In the genomic region with DNA sequence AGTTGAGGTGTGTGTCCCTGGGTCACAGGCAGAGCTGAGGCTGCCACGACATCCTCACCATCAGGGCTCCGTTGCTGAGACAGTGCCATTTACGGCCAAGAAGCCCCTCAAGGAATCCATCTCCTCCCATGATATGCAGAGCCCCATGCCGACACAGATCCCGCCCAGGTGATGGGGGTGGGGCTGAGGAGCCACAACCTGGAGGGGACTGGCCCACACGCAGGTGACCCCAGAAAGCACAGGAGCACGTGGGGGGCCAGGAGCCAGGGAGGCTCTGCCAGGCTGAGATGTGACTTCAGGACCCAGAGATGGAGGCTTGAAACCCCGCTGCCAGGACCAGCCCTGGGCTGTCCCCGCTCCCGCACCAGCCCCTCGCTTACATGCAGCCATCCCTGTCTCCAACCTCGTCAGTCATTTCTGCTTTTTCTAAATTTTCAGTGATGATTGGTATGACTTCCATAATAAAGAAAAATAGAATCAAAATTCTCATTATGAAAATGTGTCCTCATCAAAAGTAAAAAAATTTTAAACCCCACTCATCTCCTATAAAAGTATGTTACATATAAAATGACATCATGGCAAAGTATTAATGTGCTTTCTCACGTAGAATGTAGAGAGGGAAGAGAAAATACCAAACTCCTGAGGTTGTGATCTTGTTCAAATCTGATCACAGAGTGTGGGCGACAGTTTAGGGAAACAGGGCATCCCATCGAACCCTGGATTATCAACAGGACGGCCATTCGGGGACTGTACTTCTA, we compare ENCODE assay signal across 18 cellular contexts.
DNase-seq lines count a peak whose midpoint lies in the region; ATAC-seq, FAIRE-seq and TF ChIP-seq lines count a peak whose summit lies in the region.
"Had no signal": no experiment of that assay in that cellular context is flagged by ENCODE, and none has a peak within 500 bp of the region (broad histone marks: within the 10 kb centered on the region; RNA-seq: fewer than 3 reads in every experiment).

No MANE protein-coding gene starts in this region.

- H3K4ac ChIP-seq in H1 (replicated peaks; ENCODE audit: insufficient read length, low read depth, low read length): no peak overlapping the region

- peaks cover 5 to 25% of the 10 kb centered on the region in 2 experiments; a peak in 4 of 5 replicates for H3K36me3 ChIP-seq in HepG2 (replicated peaks in 1 of 2; ENCODE audit: control insufficient read depth in 1 of 2, insufficient read depth in 2 of 2, low read length in 2 of 2)
- peaks cover 0 to 4% (median 0%) of the 10 kb centered on the region in 4 donors for H3K36me3 ChIP-seq in right lobe of liver
- no peaks in the 10 kb centered on the region; a peak in 1 of 8 replicates for H3K36me3 ChIP-seq in H1 (ENCODE audit: control insufficient read depth in 2 of 4, insufficient read depth in 4 of 4, low read length in 3 of 4)
- H3K36me3 ChIP-seq in neural progenitor cell: no peaks in the 10 kb centered on the region

- no peak overlapping the region for H2AK5ac ChIP-seq in H1 (ENCODE audit: low read depth, low read length)

- FAIRE-seq in HepG2 (lab: Jason Lieb, UNC) (no peak), H1 (lab: Jason Lieb, UNC) (no peak)
- FAIRE-seq: D721Med, GM18507 had no signal

- ATAC-seq in HepG2: no peak
- ATAC-seq in right lobe of liver: no peak
- no peak for ATAC-seq in HG03442 (IDR thresholded peaks at IDR 0.05; ENCODE audit: unreplicated experiment)

- no TSS peak for BruUV-seq in HepG2 (replicated peaks; lab: Mats Ljungman, UMichigan)

- H3K27ac ChIP-seq in HepG2 (ENCODE audit: extremely low read length, insufficient read depth, low read length): no peak overlapping the region
- no peak overlapping the region for H3K27ac ChIP-seq in right lobe of liver
- H3K27ac ChIP-seq in H1 (ENCODE audit: low read depth, low read length): no peak overlapping the region
- H3K27ac ChIP-seq in neural progenitor cell: no peak overlapping the region
- H3K27ac ChIP-seq: SJCRH30 had no signal

- H3K56ac ChIP-seq in H1 (replicated peaks; ENCODE audit: insufficient read length, low read depth, low read length): no peak overlapping the region

- no peak overlapping the region for H4K5ac ChIP-seq in H1 (ENCODE audit: insufficient read length, low read depth, low read length)

- peaks cover 4% of the 10 kb centered on the region for H3K36me3 Mint-ChIP-seq in neural progenitor cell

- no peaks in the 10 kb centered on the region for H3K9me3 ChIP-seq in HepG2 (ENCODE audit: low read length)
- no peaks in the 10 kb centered on the region for H3K9me3 ChIP-seq in right lobe of liver
- no peaks in the 10 kb centered on the region for H3K9me3 ChIP-seq in H1 (ENCODE audit: insufficient read depth in 2 of 2, low read depth in 1 of 2, low read length in 1 of 2)
- H3K9me3 ChIP-seq in neural progenitor cell (ENCODE audit: low read depth): no peaks in the 10 kb centered on the region
- H3K9me3 ChIP-seq: SJCRH30 had no signal

- H2BK5ac ChIP-seq in H1 (ENCODE audit: low read depth, low read length): peak overlapping the region; percentile 2; the same call in 1 of the 2 replicates

- peaks cover 8% of the 10 kb centered on the region; the same call in 1 of the 2 replicates for H3K23me2 ChIP-seq in H1 (ENCODE audit: low read depth, low read length)

- H3K27me3 ChIP-seq in HepG2 (ENCODE audit: control insufficient read depth in 1 of 2, insufficient read depth in 2 of 2, low read length in 2 of 2) (no peaks in the 10 kb centered on the region), right lobe of liver (no peaks in the 10 kb centered on the region), H1 (replicated peaks in 1 of 4; ENCODE audit: control insufficient read depth in 3 of 4, extremely low read depth in 1 of 4, insufficient read depth in 3 of 4, low read length in 3 of 4) (no peaks in the 10 kb centered on the region), neural progenitor cell (no peaks in the 10 kb centered on the region)
- H3K27me3 ChIP-seq: SJCRH30 had no signal

- no peak overlapping the region for H3K4me3 Mint-ChIP-seq in neural progenitor cell
- H3K4me3 Mint-ChIP-seq: HFFc6 had no signal

- H3K4me3 ChIP-seq in HepG2 (replicated peaks in 1 of 3; ENCODE audit: insufficient read depth in 1 of 3, low read depth in 2 of 3, low read length in 3 of 3) (no peak overlapping the region), right lobe of liver (no peak overlapping the region), H1 (ENCODE audit: extremely low read depth in 1 of 4, insufficient read depth in 2 of 4, low read depth in 3 of 4, low read length in 4 of 4) (no peak overlapping the region), neural progenitor cell (no peak overlapping the region)
- H3K4me3 ChIP-seq: SJCRH30 had no signal

- H3K4me1 Mint-ChIP-seq in neural progenitor cell: peaks cover 47% of the 10 kb centered on the region

- no peak; a peak in 1 of 4 replicates for TF ChIP-seq POLR2A in HepG2 (IDR thresholded peaks at IDR 0.05; ENCODE audit: insufficient read depth in 1 of 2, low read depth in 2 of 2, low read length in 2 of 2)
- TF ChIP-seq POLR2A in right lobe of liver (IDR thresholded peaks at IDR 0.05): no peak
- TF ChIP-seq POLR2A in H1 (IDR thresholded peaks at IDR 0.05; ENCODE audit: control extremely low read depth in 1 of 2, low read depth in 2 of 2, low read length in 2 of 2): no peak

- H3K9ac ChIP-seq in HepG2 (ENCODE audit: insufficient read depth, low read depth, low read length): no peak overlapping the region
- H3K9ac ChIP-seq in H1 (replicated peaks in 1 of 4; ENCODE audit: extremely low read depth in 1 of 4, low read depth in 3 of 4, low read length in 3 of 4): peak overlapping the region in 1 of 4 experiments; percentile 6; a peak in 1 of 7 replicates
- no peak overlapping the region for H3K9ac ChIP-seq in neural progenitor cell

- no peak overlapping the region for H2BK15ac ChIP-seq in H1 (ENCODE audit: low read length)

- H2AFZ ChIP-seq in HepG2 (ENCODE audit: low read length) (no peak overlapping the region), H1 (ENCODE audit: low read length) (no peak overlapping the region), neural progenitor cell (replicated peaks) (no peak overlapping the region)

- H2BK12ac ChIP-seq in H1 (ENCODE audit: low read depth, low read length): no peak overlapping the region

- peak overlapping the region; percentile 86 for H3K27ac Mint-ChIP-seq in neural progenitor cell
- H3K27ac Mint-ChIP-seq: HFFc6 had no signal

- no peak overlapping the region for H3K23ac ChIP-seq in H1 (ENCODE audit: insufficient read length)

- H3K4me2 ChIP-seq in HepG2 (ENCODE audit: low read depth, low read length) (no peak overlapping the region), H1 (ENCODE audit: insufficient read depth in 1 of 2, low read depth in 2 of 2, low read length in 2 of 2) (no peak overlapping the region), neural progenitor cell (no peak overlapping the region)

- TF ChIP-seq RAD21 in HepG2 (CRISPR knock-in tag; IDR thresholded peaks at IDR 0.05) (no peak), H1 (IDR thresholded peaks at IDR 0.05 in 1 of 2, conservative IDR thresholded peaks at IDR 0.05 in 1 of 2; ENCODE audit: low read depth in 2 of 2, low read length in 2 of 2) (no peak)

- DNase-seq in HepG2 (ENCODE audit: low spot score) (no peak), right lobe of liver (no peak), H1 (ENCODE audit: low read depth in 1 of 2, low spot score in 2 of 2) (no peak), neural progenitor cell (ENCODE audit: low spot score) (no peak), NCI-H1048 (lab: John Stamatoyannopoulos, UW) (no peak), T-helper 9 cell (no peak)
- DNase-seq in activated CD8-positive, alpha-beta memory T cell treated with anti-CD3 and anti-CD28 coated beads, Interleukin-2, amount 50 U/mL, for 4 hours: no peak
- DNase-seq: AML-193, DMS53, GDM1, HFFc6, KBM-7, NCI-H1436 treated with DMSO at 0.1 percent for 48 hours, NCI-H1930 had no signal

- H3F3A ChIP-seq in neural progenitor cell (ENCODE audit: low read depth): peaks cover 26% of the 10 kb centered on the region

- H3K4me1 ChIP-seq in HepG2 (ENCODE audit: insufficient read depth, low read length) (peaks cover 19% of the 10 kb centered on the region), right lobe of liver (peaks cover 0 to 6% (median 0%) of the 10 kb centered on the region in 4 donors), H1 (replicated peaks in 1 of 4; ENCODE audit: control insufficient read depth in 3 of 4, insufficient read depth in 4 of 4, low read length in 3 of 4) (peaks cover 0 to 29% (median 14%) of the 10 kb centered on the region in 4 experiments; a peak in 6 of 7 replicates), neural progenitor cell (peaks cover 48% of the 10 kb centered on the region)

- no peak overlapping the region for H3K14ac ChIP-seq in H1 (ENCODE audit: insufficient read length)

- H3K27me3 Mint-ChIP-seq in neural progenitor cell (ENCODE audit: insufficient read depth, low read depth): peaks cover 7% of the 10 kb centered on the region

- H3K9me3 Mint-ChIP-seq in neural progenitor cell: no peaks in the 10 kb centered on the region
- H3K9me3 Mint-ChIP-seq: HFFc6 had no signal

- TF ChIP-seq EP300 in HepG2 (IDR thresholded peaks at IDR 0.05; ENCODE audit: low read depth in 2 of 2, low read length in 2 of 2) (no peak), HepG2 (CRISPR knock-in tag; IDR thresholded peaks at IDR 0.05; ENCODE audit: borderline replicate concordance) (no peak), H1 (IDR thresholded peaks at IDR 0.05; ENCODE audit: borderline replicate concordance in 1 of 2, low read depth in 2 of 2, low read length in 2 of 2) (no peak)

- H3K79me1 ChIP-seq in H1 (ENCODE audit: low read depth, low read length): peaks cover 9% of the 10 kb centered on the region

- no peak overlapping the region for H4K91ac ChIP-seq in H1 (replicated peaks; ENCODE audit: insufficient read length, low read length)

- POLR2A ChIA-PET in HepG2 (lab: Yijun Ruan, JAX): no interaction called here
- POLR2A ChIA-PET in H1 (lab: Charles Lee; ENCODE audit: partially characterized antibody): interaction anchor here (1.4 kb wide), 1 partner anchor 10 kb away, joined by 6 read pairs; no protein-coding TSS in a partner anchor

- no peak overlapping the region for H2BK120ac ChIP-seq in H1 (replicated peaks; ENCODE audit: low read depth, low read length)

- WGBS in HepG2 (ENCODE audit: low lambda C conversion rate): 97% methylated on average over 12 of the region's 17 CpGs
- WGBS in right lobe of liver (ENCODE audit: insufficient coverage, low coverage, low lambda C conversion rate, missing lambda C conversion rate): 96% methylated on average over 11 of the region's 17 CpGs
- WGBS in H1 (ENCODE audit: extremely low coverage in 1 of 2, insufficient coverage in 1 of 2, insufficient read length in 1 of 2, insufficient replicate concordance in 2 of 2, low coverage in 1 of 2, low lambda C conversion rate in 2 of 2, missing lambda C conversion rate in 1 of 2), 2 experiments: 87% methylated on average over 17 of the region's 17 CpGs; no CpG with 5 or more reads in 1 of the 2 experiments

- H3K79me2 ChIP-seq in HepG2 (ENCODE audit: insufficient read depth, low read length): peaks cover 9% of the 10 kb centered on the region
- H3K79me2 ChIP-seq in H1 (ENCODE audit: control insufficient read depth in 1 of 2, insufficient read depth in 2 of 2, low read length in 2 of 2): peaks cover 0 to 6% of the 10 kb centered on the region in 2 experiments; a peak in 1 of 4 replicates
- H3K79me2 ChIP-seq in neural progenitor cell (ENCODE audit: low read depth): peaks cover 24% of the 10 kb centered on the region

- H4K20me1 ChIP-seq in HepG2 (ENCODE audit: insufficient read depth, low read length) (peaks cover 34% of the 10 kb centered on the region; the same call in 1 of the 2 replicates), H1 (replicated peaks in 1 of 2; ENCODE audit: control insufficient read depth in 1 of 2, insufficient read depth in 2 of 2, low read length in 2 of 2) (peaks cover 2 to 8% of the 10 kb centered on the region in 2 experiments), neural progenitor cell (ENCODE audit: low read depth) (peaks cover 61% of the 10 kb centered on the region)

- in situ Hi-C loops in HepG2 (cut with HindIII; ENCODE audit: extremely low pct_ligation_motif_present, low pct_unique_long_range_greater_than_20kb): no loop called here

- no peak overlapping the region for H3K18ac ChIP-seq in H1 (ENCODE audit: extremely low read depth, low read length)

- intact Hi-C loops in HepG2 (cut with micrococcal nuclease; ENCODE audit: unreplicated experiment) (no loop called here), right lobe of liver (cut with DNase I) (no loop called here)

- H2BK20ac ChIP-seq in H1 (ENCODE audit: low read length): no peak overlapping the region; the same call in 1 of the 2 replicates

- TF ChIP-seq CTCF in HepG2 (CRISPR knock-in tag; IDR thresholded peaks at IDR 0.05): no peak
- no peak for TF ChIP-seq CTCF in right lobe of liver (IDR thresholded peaks at IDR 0.05)
- TF ChIP-seq CTCF in H1 (IDR thresholded peaks at IDR 0.05; ENCODE audit: control extremely low read depth in 1 of 3, insufficient read depth in 1 of 3, low read depth in 1 of 3, low read length in 3 of 3): no peak
- no peak for TF ChIP-seq CTCF in neural progenitor cell (IDR thresholded peaks at IDR 0.05)

- CTCF ChIA-PET in HepG2 (lab: Yijun Ruan, JAX; ENCODE audit: low intra/inter-chr PET ratio, low total read pairs): no interaction called here
- CTCF ChIA-PET in H1 (lab: Charles Lee; ENCODE audit: partially characterized antibody): interaction anchor here (0.9 to 3.4 kb wide), 6 partner anchors 11 to 157 kb away, joined by 3 to 12 read pairs (median 4); no protein-coding TSS in a partner anchor

- H4K8ac ChIP-seq in H1 (ENCODE audit: extremely low read depth, insufficient read depth, low read length): 0 out of 2 replicates have a peak overlapping the region, but pooled peaks have one; percentile 1
